Comparison of ENCODE assay signal across 16 cellular contexts in the genomic region with DNA sequence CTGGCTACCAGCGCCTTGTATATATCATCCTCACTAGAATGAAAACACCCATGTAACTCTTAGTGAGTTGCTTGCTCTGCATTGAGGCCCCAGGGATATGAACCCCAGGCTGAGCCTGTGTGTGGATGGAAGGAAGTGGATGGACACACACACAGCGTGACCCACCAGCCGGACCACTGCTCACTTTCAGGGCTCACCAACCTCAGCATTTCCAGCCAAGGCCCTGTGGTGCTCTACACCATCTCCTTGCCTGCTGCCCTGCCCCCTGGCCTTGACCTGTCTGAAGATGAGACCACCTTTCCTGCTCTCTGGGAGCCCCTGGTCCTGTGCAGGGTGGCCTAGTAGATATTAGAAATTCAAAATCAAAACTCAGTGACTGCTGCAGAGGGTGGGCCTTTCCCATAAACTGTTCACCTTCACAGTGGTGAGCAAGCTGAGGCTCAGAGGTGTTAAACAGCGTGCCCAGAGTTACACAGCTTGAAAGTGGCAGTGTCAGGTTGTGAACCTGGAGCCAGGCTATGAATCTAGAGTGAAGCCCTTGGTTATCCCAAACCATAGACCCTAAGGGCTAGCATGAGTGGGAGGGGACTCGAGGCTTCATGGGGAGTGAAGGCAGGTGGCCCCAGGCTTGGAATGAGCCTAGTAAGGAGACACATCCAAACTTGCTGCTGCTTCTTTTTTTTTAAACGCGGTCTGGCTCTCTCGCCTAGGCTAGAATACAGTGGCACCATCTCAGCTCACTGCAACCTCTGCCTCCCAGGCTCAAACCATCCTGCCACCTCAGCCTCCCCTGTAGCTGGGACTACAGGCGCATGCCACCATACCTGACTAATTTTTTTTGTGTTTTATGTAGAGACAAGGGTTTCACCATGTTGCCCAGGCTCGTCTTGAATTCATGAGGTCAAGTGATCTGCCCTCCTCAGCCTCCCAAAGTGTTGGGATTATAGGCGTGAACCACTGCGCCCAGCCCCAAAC. TPM values are rescaled to one million over a fixed set of nuclear protein-coding genes. Genes with fewer than 3 reads are reported as not detected.
A peak's percentile ranks its signal among the peaks of the same experiment; 100 is the strongest.
DNase-seq lines count a peak whose midpoint lies in the region; ATAC-seq and TF ChIP-seq lines count a peak whose summit lies in the region.
"Had no signal": no experiment of that assay in that cellular context is flagged by ENCODE, and none has a peak within 500 bp of the region (broad histone marks: within the 10 kb centered on the region; RNA-seq: fewer than 3 reads in every experiment).

No MANE protein-coding gene starts in this region.

- peaks cover 16% of the 10 kb centered on the region for H3F3A ChIP-seq in neural progenitor cell (ENCODE audit: low read depth)

- H3K9me3 Mint-ChIP-seq in neural progenitor cell (no peaks in the 10 kb centered on the region), type B pancreatic cell (no peaks in the 10 kb centered on the region)
- H3K9me3 Mint-ChIP-seq: natural killer cell treated with Interleukin-12 subunit alpha and Interleukin-12 subunit beta and Interleukin-15 and Interleukin-18, amount 100 ng/mL, for 72 hours; stimulated activated memory B cell treated with anti-CD40 and anti-IgM and Interleukin-4, amounts not matched to agents 10 μg/mL and 1 μg/mL and 100 μg/mL, for 72 hours had no signal

- H3K36me3 Mint-ChIP-seq in neural progenitor cell, result no peaks in the 10 kb centered on the region
- H3K36me3 Mint-ChIP-seq in type B pancreatic cell, result no peaks in the 10 kb centered on the region
- H3K36me3 Mint-ChIP-seq: natural killer cell treated with Interleukin-12 subunit alpha and Interleukin-12 subunit beta and Interleukin-15 and Interleukin-18, amount 100 ng/mL, for 72 hours; stimulated activated memory B cell treated with anti-CD40 and anti-IgM and Interleukin-4, amounts not matched to agents 10 μg/mL and 1 μg/mL and 100 μg/mL, for 72 hours had no signal

- TF ChIP-seq CTCF in colonic mucosa (IDR thresholded peaks at IDR 0.05) (no peak), neural progenitor cell (IDR thresholded peaks at IDR 0.05) (no peak), type B pancreatic cell (conservative IDR thresholded peaks at IDR 0.05) (no peak)

- H4K20me1 ChIP-seq in neural progenitor cell (ENCODE audit: low read depth), result no peaks in the 10 kb centered on the region

- H3K4me3 Mint-ChIP-seq in neural progenitor cell (no peak overlapping the region), type B pancreatic cell (no peak overlapping the region)
- H3K4me3 Mint-ChIP-seq: natural killer cell treated with Interleukin-12 subunit alpha and Interleukin-12 subunit beta and Interleukin-15 and Interleukin-18, amount 100 ng/mL, for 72 hours; stimulated activated memory B cell treated with anti-CD40 and anti-IgM and Interleukin-4, amounts not matched to agents 10 μg/mL and 1 μg/mL and 100 μg/mL, for 72 hours had no signal

- peaks cover 8% of the 10 kb centered on the region for H3K4me1 ChIP-seq in right cardiac atrium (ENCODE audit: control insufficient read depth, insufficient read depth, low read length)
- peaks cover 8% of the 10 kb centered on the region for H3K4me1 ChIP-seq in colonic mucosa
- H3K4me1 ChIP-seq in neural progenitor cell, result peaks cover 14% of the 10 kb centered on the region

- H3K27ac ChIP-seq in right cardiac atrium (ENCODE audit: low read length) (no peak overlapping the region), colonic mucosa (no peak overlapping the region), neural progenitor cell (no peak overlapping the region)

- H3K9me3 ChIP-seq in right cardiac atrium (ENCODE audit: control insufficient read depth, low read length) (no peaks in the 10 kb centered on the region), colonic mucosa (no peaks in the 10 kb centered on the region), neural progenitor cell (ENCODE audit: low read depth) (no peaks in the 10 kb centered on the region)
- H3K9me3 ChIP-seq: MG63 had no signal

- no peak overlapping the region for H3K4me2 ChIP-seq in neural progenitor cell

- H3K27me3 Mint-ChIP-seq in neural progenitor cell (ENCODE audit: insufficient read depth, low read depth), result peaks cover 5% of the 10 kb centered on the region
- H3K27me3 Mint-ChIP-seq in type B pancreatic cell, result no peaks in the 10 kb centered on the region
- H3K27me3 Mint-ChIP-seq: natural killer cell treated with Interleukin-12 subunit alpha and Interleukin-12 subunit beta and Interleukin-15 and Interleukin-18, amount 100 ng/mL, for 72 hours had no signal

- H2AFZ ChIP-seq in neural progenitor cell (replicated peaks), result no peak overlapping the region

- 90% methylated on average over 12 of the region's 12 CpGs for WGBS in right cardiac atrium

- H3K4me3 ChIP-seq in right cardiac atrium (ENCODE audit: low read length) (no peak overlapping the region), colonic mucosa (no peak overlapping the region), neural progenitor cell (no peak overlapping the region)
- H3K4me3 ChIP-seq: MG63 had no signal

- H3K27me3 ChIP-seq in right cardiac atrium (ENCODE audit: control insufficient read depth, insufficient read depth), result no peaks in the 10 kb centered on the region
- H3K27me3 ChIP-seq in colonic mucosa, result no peaks in the 10 kb centered on the region
- H3K27me3 ChIP-seq in neural progenitor cell, result no peaks in the 10 kb centered on the region
- H3K27me3 ChIP-seq: MG63 had no signal

- H3K27ac Mint-ChIP-seq in neural progenitor cell (peak overlapping the region; percentile 60), type B pancreatic cell (no peak overlapping the region)
- H3K27ac Mint-ChIP-seq: natural killer cell treated with Interleukin-12 subunit alpha and Interleukin-12 subunit beta and Interleukin-15 and Interleukin-18, amount 100 ng/mL, for 72 hours; stimulated activated memory B cell treated with anti-CD40 and anti-IgM and Interleukin-4, amounts not matched to agents 10 μg/mL and 1 μg/mL and 100 μg/mL, for 72 hours had no signal

- H3K36me3 ChIP-seq in colonic mucosa, result no peaks in the 10 kb centered on the region
- no peaks in the 10 kb centered on the region for H3K36me3 ChIP-seq in neural progenitor cell
- H3K36me3 ChIP-seq: MG63 had no signal

- no peaks in the 10 kb centered on the region for H3K79me2 ChIP-seq in neural progenitor cell (ENCODE audit: low read depth)

- ATAC-seq in left ventricle myocardium superior, result peak; percentile 6
- ATAC-seq in right cardiac atrium, result no peak
- ATAC-seq in HG02623 (IDR thresholded peaks at IDR 0.05; ENCODE audit: unreplicated experiment), result no peak
- ATAC-seq: natural killer cell treated with Interleukin-12 subunit alpha and Interleukin-12 subunit beta and Interleukin-15 and Interleukin-18, amount 100 ng/mL, for 72 hours had no signal

- intact Hi-C loops in left ventricle myocardium superior (cut with micrococcal nuclease), result no loop called here
- intact Hi-C loops in right cardiac atrium (cut with DNase I), result no loop called here
- intact Hi-C loops in colonic mucosa (cut with DNase I), result no loop called here
- intact Hi-C loops in posterior cingulate gyrus (cut with DNase I), result no loop called here

- no peak overlapping the region for H3K9ac ChIP-seq in colonic mucosa (ENCODE audit: low read depth in 2 of 2, low read length in 2 of 2)
- no peak overlapping the region for H3K9ac ChIP-seq in neural progenitor cell

- H3K4me1 Mint-ChIP-seq in neural progenitor cell, result peaks cover 24% of the 10 kb centered on the region
- peaks cover 35% of the 10 kb centered on the region for H3K4me1 Mint-ChIP-seq in type B pancreatic cell (ENCODE audit: unreplicated experiment)

- DNase-seq in left ventricle myocardium superior (no peak), right cardiac atrium (no peak), colonic mucosa (peak; percentile 10), neural progenitor cell (ENCODE audit: low spot score) (no peak), type B pancreatic cell (ENCODE audit: extremely low spot score, unreplicated experiment) (peak; percentile 49), AG08395 (ENCODE audit: low spot score) (no peak), posterior cingulate gyrus (no peak)
- DNase-seq: Calu3, mammary epithelial cell, NCI-H146, NCI-H2171 treated with DMSO at 0.1 percent for 48 hours, OCI-M1 had no signal

RNA-seq across cellular contexts. Expression of a gene that starts 41.5 kb away (rescaled TPM):
- total RNA-seq in left ventricle myocardium superior, result 17.9 TPM
- 10 to 100 TPM; 10.6 to 15.7 (median 12.8) TPM for total RNA-seq in right cardiac atrium
- polyA plus RNA-seq in right cardiac atrium, result 9.1 TPM
- total RNA-seq in colonic mucosa, result 1 to 10 TPM; 2.7 to 4.3 TPM
- total RNA-seq in neural progenitor cell (ENCODE audit: low replicate concordance), result 5.3 and 6.8 TPM in 2 replicates
- 6.4 and 9.1 TPM in 2 replicates for total RNA-seq in type B pancreatic cell (ENCODE audit: low replicate concordance)

Comparison
In these comparisons a context has a peak if more than half of its experiments do, and no peak if none do; other contexts are left out.
1. DNase-seq: peak in colonic mucosa (single experiment) and type B pancreatic cell (single experiment); none in left ventricle myocardium superior (single experiment), right cardiac atrium (0 of 3), neural progenitor cell (single experiment), AG08395 (single experiment) and posterior cingulate gyrus (0 of 10).